9 cellular contexts compared by ENCODE assay signal in genomic region chr17:45241315-45242011, GRCh38. TPM values are rescaled to one million over a fixed set of nuclear protein-coding genes. Genes with fewer than 3 reads are reported as not detected.
DNase-seq lines count a peak whose midpoint lies in the region; TF ChIP-seq lines count a peak whose summit lies in the region.
"Had no signal": no experiment of that assay in that cellular context is flagged by ENCODE, and none has a peak within 500 bp of the region (broad histone marks: within the 10 kb centered on the region; RNA-seq: fewer than 3 reads in every experiment).

No MANE protein-coding gene starts in this region.

- H2BK120ac ChIP-seq in H9 (ENCODE audit: low read depth, low read length, poor library complexity, severe bottlenecking), result no peak overlapping the region
- H2BK120ac ChIP-seq in trophoblast cell (ENCODE audit: insufficient read depth, low read length, poor library complexity), result no peak overlapping the region

- H3K27ac Mint-ChIP-seq in H9, result no peak overlapping the region

- peak overlapping the region; percentile 65 to 82 for H3K4me3 Mint-ChIP-seq in H9

- H3K23me2 ChIP-seq in H9 (ENCODE audit: insufficient read length, low read depth, low read length, poor library complexity, severe bottlenecking), result peaks cover 9% of the 10 kb centered on the region

- H3K36me3 ChIP-seq in cardiac muscle cell (no peaks in the 10 kb centered on the region), trophoblast cell (ENCODE audit: control insufficient read depth in 1 of 2, insufficient read depth in 2 of 2, low read length in 2 of 2) (no peaks in the 10 kb centered on the region), Karpas-422 (ENCODE audit: insufficient read depth, low read length) (no peaks in the 10 kb centered on the region)

- DNase-seq in H9 (peak; percentile 77), RWPE1 (ENCODE audit: low spot score) (no peak), cardiac muscle cell (ENCODE audit: low read depth in 1 of 2, low spot score in 1 of 2) (peak in 1 of 2 donors; percentile 49), trophoblast cell (peak in 1 of 2 donors; percentile 46), GOT3 (lab: John Stamatoyannopoulos, UW) (no peak), Karpas-422 (no peak), activated gamma-delta T cell treated with Interleukin-2 at 50 U/mL for 16 hours (no peak)
- DNase-seq in activated CD4-positive, CD25-positive, alpha-beta regulatory T cell (lab: John Stamatoyannopoulos, UW), result no peak
- DNase-seq: activated T-cell treated with anti-CD3 and anti-CD28 coated beads, Interleukin-2, amount 50 U/mL, for 48 hours had no signal

- no peaks in the 10 kb centered on the region for H3K9me2 ChIP-seq in Karpas-422 (replicated peaks; ENCODE audit: insufficient read depth, low read length)

- H4K20me1 ChIP-seq in H9 (ENCODE audit: control insufficient read depth, insufficient read depth, insufficient read length) (no peaks in the 10 kb centered on the region), Karpas-422 (ENCODE audit: insufficient read depth, low read depth, low read length) (no peaks in the 10 kb centered on the region)

- H3K79me1 ChIP-seq in H9 (ENCODE audit: insufficient read depth, low read depth, low read length, poor library complexity, severe bottlenecking) (no peaks in the 10 kb centered on the region), trophoblast cell (ENCODE audit: low read length) (no peaks in the 10 kb centered on the region)

- no peak overlapping the region for H3K23ac ChIP-seq in H9 (ENCODE audit: insufficient read length, low read depth, low read length)
- no peak overlapping the region for H3K23ac ChIP-seq in trophoblast cell (ENCODE audit: low read length)

- peaks cover 0 to 4% (median 0%) of the 10 kb centered on the region in 3 experiments; a peak in 2 of 7 replicates for H3K36me3 Mint-ChIP-seq in H9 (ENCODE audit: insufficient read depth in 1 of 3, low read depth in 3 of 3)

- H3K79me2 ChIP-seq in H9 (ENCODE audit: insufficient read depth, low read length) (no peaks in the 10 kb centered on the region), trophoblast cell (ENCODE audit: control insufficient read depth, insufficient read depth, low read length, poor library complexity) (no peaks in the 10 kb centered on the region), Karpas-422 (ENCODE audit: low read length) (no peaks in the 10 kb centered on the region)

- no peak overlapping the region for H4K12ac ChIP-seq in trophoblast cell (ENCODE audit: low read depth, low read length)

- H3K9me3 ChIP-seq in H9 (ENCODE audit: control insufficient read depth, low read depth, low read length) (no peaks in the 10 kb centered on the region), cardiac muscle cell (ENCODE audit: low read depth) (no peaks in the 10 kb centered on the region), trophoblast cell (ENCODE audit: insufficient read depth, low read depth, low read length) (peaks cover 6% of the 10 kb centered on the region), Karpas-422 (ENCODE audit: low read length) (no peaks in the 10 kb centered on the region)

- peaks cover 65% of the 10 kb centered on the region for H3K27me3 Mint-ChIP-seq in H9 (ENCODE audit: low read depth)

- H3K14ac ChIP-seq in H9 (ENCODE audit: insufficient read depth, low read length) (peak overlapping the region; percentile 33; the same call in 1 of the 2 replicates), trophoblast cell (ENCODE audit: low read length) (peak overlapping the region; percentile 27)

- H2AFZ ChIP-seq in H9 (ENCODE audit: low read length) (no peak overlapping the region), trophoblast cell (ENCODE audit: insufficient read depth, low read length, poor library complexity) (no peak overlapping the region), Karpas-422 (ENCODE audit: low read length) (no peak overlapping the region)

- no CpG with 5 or more reads among the region's 60 CpGs for WGBS in H9 (ENCODE audit: extremely low coverage, insufficient read length, low lambda C conversion rate)
- no CpG with 5 or more reads among the region's 60 CpGs for WGBS in trophoblast cell (ENCODE audit: extremely low coverage, insufficient coverage, insufficient read length)

- CTCF ChIA-PET in RWPE1 (lab: Yijun Ruan, JAX), result interaction anchor here (0.7 kb wide), 1 partner anchor 142 kb away, joined by 4 read pairs; no protein-coding TSS in a partner anchor

- no peak overlapping the region for H3K27ac ChIP-seq in H9 (ENCODE audit: insufficient read length, low read depth, low read length)
- peak overlapping the region; percentile 89 for H3K27ac ChIP-seq in RWPE1
- H3K27ac ChIP-seq in cardiac muscle cell, result no peak overlapping the region
- no peak overlapping the region for H3K27ac ChIP-seq in trophoblast cell (ENCODE audit: low read depth, low read length)
- no peak overlapping the region for H3K27ac ChIP-seq in Karpas-422 (ENCODE audit: low read length)

- no peaks in the 10 kb centered on the region; a peak in 1 of 5 replicates for H3K9me3 Mint-ChIP-seq in H9

- no peak overlapping the region for H2BK15ac ChIP-seq in H9 (ENCODE audit: low read depth, low read length)

- H3K4me1 Mint-ChIP-seq in H9, result peaks cover 9 to 23% of the 10 kb centered on the region in 2 experiments

- H3K27me3 ChIP-seq in H9 (ENCODE audit: insufficient read depth, low read length), result peaks cover 4% of the 10 kb centered on the region; the same call in 1 of the 2 replicates
- peaks cover 38% of the 10 kb centered on the region for H3K27me3 ChIP-seq in cardiac muscle cell
- H3K27me3 ChIP-seq in trophoblast cell (ENCODE audit: insufficient read depth, low read length), result peaks cover 9% of the 10 kb centered on the region
- H3K27me3 ChIP-seq in Karpas-422 (ENCODE audit: low read length), result no peaks in the 10 kb centered on the region

- H2AK5ac ChIP-seq in H9 (ENCODE audit: insufficient read length, low read length), result no peak overlapping the region
- H2AK5ac ChIP-seq in trophoblast cell (ENCODE audit: low read length), result no peak overlapping the region

- TF ChIP-seq CTCF in H9 (conservative IDR thresholded peaks at IDR 0.05) (no peak), RWPE1 (conservative IDR thresholded peaks at IDR 0.05; ENCODE audit: low read depth) (no peak), cardiac muscle cell (IDR thresholded peaks at IDR 0.05; ENCODE audit: low read depth, low read length) (no peak)

- H3K4ac ChIP-seq in H9 (ENCODE audit: low read depth, low read length) (no peak overlapping the region), trophoblast cell (ENCODE audit: low read depth, low read length) (no peak overlapping the region)

- H2BK5ac ChIP-seq in H9 (ENCODE audit: insufficient read length, low read length) (no peak overlapping the region), trophoblast cell (ENCODE audit: low read depth, low read length, poor library complexity) (no peak overlapping the region)

- H3K4me1 ChIP-seq in H9 (ENCODE audit: insufficient read depth, low read length), result peaks cover 3% of the 10 kb centered on the region; the same call in 1 of the 2 replicates
- H3K4me1 ChIP-seq in cardiac muscle cell (ENCODE audit: low read depth), result no peaks in the 10 kb centered on the region
- peaks cover 8 to 13% of the 10 kb centered on the region in 2 experiments for H3K4me1 ChIP-seq in trophoblast cell (ENCODE audit: control insufficient read depth in 1 of 2, insufficient read depth in 2 of 2, low read length in 2 of 2)
- peaks cover 2% of the 10 kb centered on the region for H3K4me1 ChIP-seq in Karpas-422 (ENCODE audit: low read length)

- POLR2A ChIA-PET in RWPE1 (lab: Yijun Ruan, JAX; ENCODE audit: low non-redundant PET), result no interaction called here

- no peak overlapping the region for H4K5ac ChIP-seq in H9 (ENCODE audit: insufficient read length, low read depth, low read length)

- H4K8ac ChIP-seq in H9 (replicated peaks; ENCODE audit: insufficient read length, low read depth, low read length) (no peak overlapping the region), trophoblast cell (ENCODE audit: low read depth, low read length) (peak overlapping the region; percentile 33)

- no peak overlapping the region for H4K91ac ChIP-seq in H9 (ENCODE audit: insufficient read length, low read depth, low read length)
- no peak overlapping the region for H4K91ac ChIP-seq in trophoblast cell (ENCODE audit: low read depth, low read length)

- H3K4me3 ChIP-seq in cardiac muscle cell (peak overlapping the region; percentile 43), trophoblast cell (ENCODE audit: low read depth, low read length) (peak overlapping the region; percentile 65), Karpas-422 (ENCODE audit: low read length) (no peak overlapping the region)

- no peak overlapping the region for H2BK20ac ChIP-seq in H9 (ENCODE audit: low read depth, low read length, poor library complexity, severe bottlenecking)

- no peak overlapping the region for H2BK12ac ChIP-seq in H9 (ENCODE audit: insufficient read length, low read depth, low read length)
- H2BK12ac ChIP-seq in trophoblast cell (ENCODE audit: low read length), result no peak overlapping the region

- H3K4me2 ChIP-seq in H9 (ENCODE audit: insufficient read depth, insufficient read length, low read length) (peak overlapping the region; percentile 61), trophoblast cell (ENCODE audit: low read length) (peak overlapping the region; percentile 64), Karpas-422 (ENCODE audit: low read depth, low read length, poor library complexity, severe bottlenecking) (no peak overlapping the region)

- no peak overlapping the region for H3K56ac ChIP-seq in H9 (ENCODE audit: insufficient read length, low read depth, low read length)

- no peak overlapping the region for H3K18ac ChIP-seq in H9 (ENCODE audit: insufficient read length, low read depth, low read length)
- H3K18ac ChIP-seq in trophoblast cell (ENCODE audit: low read length), result no peak overlapping the region

- H3K9ac ChIP-seq in H9 (ENCODE audit: extremely low read depth, insufficient read length, low read length) (no peak overlapping the region), trophoblast cell (ENCODE audit: low read length) (no peak overlapping the region), Karpas-422 (ENCODE audit: low read length) (no peak overlapping the region)

- H3T11ph ChIP-seq in H9 (ENCODE audit: low read length), result no peak overlapping the region

RNA-seq across cellular contexts. Expression of gene FMNL1, which starts 19.8 kb away (rescaled TPM):
- total RNA-seq in H9 (2021) (6.3 and 6.9 TPM in 2 replicates), cardiac muscle cell (0.51 and 0.95 TPM in 2 replicates)
- polyA plus RNA-seq in cardiac muscle cell, result 0.83 and 1.2 TPM in 2 replicates
- polyA plus RNA-seq in trophoblast cell (2013), result 2.4 and 2.8 TPM in 2 replicates
- total RNA-seq in Karpas-422 (2014; rRNA removed; shearing (Covaris generic); ENCODE audit: low replicate concordance), result not detected in 2 replicates

RNA-seq across cellular contexts. Expression of gene SPATA32, which starts 20.4 kb away (rescaled TPM):
- 0.42 and 0.81 TPM in 2 replicates for total RNA-seq in H9 (2021)
- 0.45 TPM in 1 of 2 replicates, not detected in the other for total RNA-seq in cardiac muscle cell
- polyA plus RNA-seq in cardiac muscle cell, result not detected in 2 replicates
- polyA plus RNA-seq in trophoblast cell (2013), result not detected in 2 replicates
- total RNA-seq in Karpas-422 (2014; rRNA removed; shearing (Covaris generic); ENCODE audit: low replicate concordance), result not detected in 2 replicates
